20 cellular contexts compared by ENCODE assay signal in the genomic region with DNA sequence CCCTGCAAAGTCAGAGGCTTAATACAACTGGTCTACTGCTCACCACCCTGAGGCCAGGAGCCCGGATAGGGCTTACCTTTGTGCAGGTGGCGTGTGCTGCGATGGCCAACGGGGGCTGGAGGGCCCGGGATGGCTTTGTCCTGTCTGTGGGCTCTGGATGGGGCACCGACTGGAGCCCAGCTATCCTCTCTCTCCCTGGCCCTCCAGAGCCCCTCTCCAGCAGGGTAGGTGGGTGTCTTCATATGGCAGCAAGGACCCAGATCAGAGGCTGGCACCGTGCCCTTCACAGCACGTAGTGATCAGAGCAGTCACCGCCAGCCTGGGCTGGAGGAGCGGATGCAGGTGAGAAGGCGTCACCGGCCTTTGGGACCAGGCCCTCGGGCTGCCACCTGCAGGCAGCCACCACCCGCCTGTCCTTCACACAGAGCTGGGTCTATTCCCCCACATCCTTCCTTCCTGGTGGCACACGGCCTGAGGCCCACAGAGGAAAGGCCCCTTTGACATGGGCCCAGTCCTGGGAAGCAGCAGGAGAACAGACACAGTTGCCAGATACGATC.
"Had no signal": no experiment of that assay in that cellular context is flagged by ENCODE, and none has a peak within 500 bp of the region (broad histone marks: within the 10 kb centered on the region; RNA-seq: fewer than 3 reads in every experiment).

No MANE protein-coding gene starts in this region.

- H3K27ac Mint-ChIP-seq: activated CD4-positive, alpha-beta T cell treated with anti-CD3 and anti-CD28 coated beads for 36 hours; activated naive CD4-positive, alpha-beta T cell treated with anti-CD3 and anti-CD28 coated beads, Interleukin-2, amount 10 ng/mL, durations not matched to agents 7 days and 5 days; T-helper 2 cell treated with Interferon-gamma antibody and Interleukin-4, amounts not matched to agents 5 μg/mL and 100 μg/mL, for 36 hours had no signal

- H3K4me3 ChIP-seq: cardiac muscle cell, mucosa of descending colon, psoas muscle, right atrium auricular region, thyroid gland had no signal

- ATAC-seq: activated CD4-positive, alpha-beta T cell treated with anti-CD3 and anti-CD28 coated beads for 36 hours; left colon; mucosa of descending colon; psoas muscle; stimulated activated naive CD8-positive, alpha-beta T cell treated with anti-CD3 and anti-CD28 coated beads, Interleukin-15, Interleukin-2, amounts not matched to agents 100 U/mL and 50 U/mL, for 24 hours had no signal

- H3K9me3 ChIP-seq: mucosa of descending colon, psoas muscle, right atrium auricular region, thyroid gland had no signal

- H3K4me3 Mint-ChIP-seq: activated CD4-positive, alpha-beta T cell treated with anti-CD3 and anti-CD28 coated beads for 36 hours; activated naive CD4-positive, alpha-beta T cell treated with anti-CD3 and anti-CD28 coated beads, Interleukin-2, amount 10 ng/mL, durations not matched to agents 7 days and 5 days; T-helper 2 cell treated with Interferon-gamma antibody and Interleukin-4, amounts not matched to agents 5 μg/mL and 100 μg/mL, for 36 hours had no signal

- H3K36me3 ChIP-seq: cardiac muscle cell, right atrium auricular region, thyroid gland, WERI-Rb-1 had no signal

- H3K27me3 ChIP-seq: cardiac muscle cell, right atrium auricular region, thyroid gland had no signal

- H3K4me1 Mint-ChIP-seq: activated CD4-positive, alpha-beta T cell treated with anti-CD3 and anti-CD28 coated beads for 36 hours; activated naive CD4-positive, alpha-beta T cell treated with anti-CD3 and anti-CD28 coated beads, Interleukin-2, amount 10 ng/mL, durations not matched to agents 7 days and 5 days had no signal

- H3K4me1 ChIP-seq: psoas muscle, right atrium auricular region had no signal

- H3K27me3 Mint-ChIP-seq: activated CD4-positive, alpha-beta T cell treated with anti-CD3 and anti-CD28 coated beads for 36 hours; activated naive CD4-positive, alpha-beta T cell treated with anti-CD3 and anti-CD28 coated beads, Interleukin-2, amount 10 ng/mL, durations not matched to agents 7 days and 5 days had no signal

- FAIRE-seq: endometrium, keratinocyte had no signal

- DNase-seq: activated CD4-positive, alpha-beta T cell treated with anti-CD3 and anti-CD28 coated beads for 36 hours; activated CD4-positive, alpha-beta T cell treated with anti-CD3 and anti-CD28 coated beads, Interleukin-2, amount 50 U/mL, for 48 hours; activated naive CD4-positive, alpha-beta T cell treated with anti-CD3 and anti-CD28 coated beads, Interleukin-2, amount 10 ng/mL, durations not matched to agents 7 days and 5 days; activated T-cell treated with anti-CD3 and anti-CD28 coated beads, Interleukin-2, amount 50 U/mL, for 48 hours; amygdala; left colon; mesenchymal stem cell; mucosa of descending colon; psoas muscle; stimulated activated CD4-positive, alpha-beta T cell treated with anti-CD3 and anti-CD28 coated beads, Interleukin-12 subunit alpha, Interleukin-12 subunit beta, amount 100 ng/mL, for 4 hours; stimulated activated CD4-positive, alpha-beta T cell treated with anti-CD3 and anti-CD28 coated beads, Interleukin-4, amount 100 ng/mL, for 4 hours; stimulated activated naive CD8-positive, alpha-beta T cell treated with anti-CD3 and anti-CD28 coated beads, Interleukin-15, Interleukin-2, amounts not matched to agents 100 U/mL and 50 U/mL, for 24 hours; substantia nigra; thyroid gland; WERI-Rb-1 had no signal

- H3K36me3 Mint-ChIP-seq: activated naive CD4-positive, alpha-beta T cell treated with anti-CD3 and anti-CD28 coated beads, Interleukin-2, amount 10 ng/mL, durations not matched to agents 7 days and 5 days had no signal

- H3K9me3 Mint-ChIP-seq: activated naive CD4-positive, alpha-beta T cell treated with anti-CD3 and anti-CD28 coated beads, Interleukin-2, amount 10 ng/mL, durations not matched to agents 7 days and 5 days; T-helper 2 cell treated with Interferon-gamma antibody and Interleukin-4, amounts not matched to agents 5 μg/mL and 100 μg/mL, for 36 hours had no signal

- H3K27ac ChIP-seq: cardiac muscle cell, psoas muscle, right atrium auricular region, thyroid gland, WERI-Rb-1 had no signal
